ENCODE assay signal across 8 cellular contexts in the genomic region with DNA sequence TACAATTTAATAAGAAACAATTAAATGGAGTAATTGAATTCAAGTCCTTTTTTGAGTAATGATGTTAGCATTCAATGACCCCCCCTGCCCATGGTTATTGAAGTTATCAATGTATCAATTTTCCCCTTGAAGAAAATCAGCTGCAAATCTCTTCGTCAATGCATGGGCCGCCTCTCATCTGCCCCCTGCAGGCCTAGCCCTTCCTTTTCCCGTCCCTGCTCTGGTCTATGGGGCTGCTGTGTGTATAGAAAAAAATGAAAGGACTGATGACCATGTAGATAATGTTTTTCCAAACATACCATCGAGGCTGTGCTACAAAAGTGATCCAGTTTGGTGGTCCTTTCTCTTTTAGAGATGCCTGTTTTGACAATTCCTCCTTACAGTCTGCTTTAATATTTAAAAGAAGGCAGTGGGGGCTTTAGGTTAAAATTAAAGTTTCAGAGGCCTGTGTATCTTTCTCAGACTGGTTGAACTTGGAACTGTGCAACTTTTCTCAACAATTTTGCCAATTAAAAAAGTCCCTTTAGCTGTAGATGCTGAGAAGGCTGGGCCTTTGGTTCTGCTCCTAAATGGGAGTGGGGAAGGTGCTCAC.
DNase-seq lines count a peak whose midpoint lies in the region; ATAC-seq, FAIRE-seq and TF ChIP-seq lines count a peak whose summit lies in the region.

No MANE protein-coding gene starts in this region.

- TF ChIP-seq CTCF in A549 (IDR thresholded peaks at IDR 0.05) = peak; percentile 40
- TF ChIP-seq CTCF in upper lobe of right lung (IDR thresholded peaks at IDR 0.05) = peak; percentile 36

- TF ChIP-seq RAD21 in A549 (conservative IDR thresholded peaks at IDR 0.05 in 1 of 2, IDR thresholded peaks at IDR 0.05 in 1 of 2) = peak in 1 of 2 experiments; percentile 47; a peak in 2 of 5 replicates

- no peak overlapping the region for H3K4me2 ChIP-seq in A549

- no peak for TF ChIP-seq EP300 in A549 (IDR thresholded peaks at IDR 0.05)

- FAIRE-seq in A549 (lab: Jason Lieb, UNC) = no peak
- peak; percentile 84 for FAIRE-seq in GM18507 (lab: Jason Lieb, UNC)

- no peaks in the 10 kb centered on the region for H3K4me1 ChIP-seq in A549
- no peaks in the 10 kb centered on the region for H3K4me1 ChIP-seq in upper lobe of right lung

- intact Hi-C loops in upper lobe of right lung (cut with DNase I) = no loop called here

- DNase-seq in A549 (ENCODE audit: low read depth in 1 of 2, low spot score in 1 of 2) (peak; percentile 33 to 48), GM18507 (ENCODE audit: extremely low spot score, insufficient read length, low read depth) (no peak), UCSD-AML1 (lab: John Stamatoyannopoulos, UW; ENCODE audit: unreplicated experiment) (peak; percentile 30), globus pallidus (ENCODE audit: low spot score) (peak; percentile 72), upper lobe of right lung (no peak)

- no peaks in the 10 kb centered on the region for H3K36me3 ChIP-seq in upper lobe of right lung

- WGBS in A549 (ENCODE audit: missing lambda C conversion rate) = 15% methylated on average over 4 of the region's 4 CpGs

- H3K27ac ChIP-seq in A549 (no peak overlapping the region), upper lobe of right lung (no peak overlapping the region)

- H3K9me3 ChIP-seq in A549 (no peaks in the 10 kb centered on the region), upper lobe of right lung (no peaks in the 10 kb centered on the region)

- peak; percentile 68 to 86; a peak in 4 of 6 replicates for ATAC-seq in A549
- peak; percentile 51 for ATAC-seq in HG03442 (IDR thresholded peaks at IDR 0.05; ENCODE audit: unreplicated experiment)
- ATAC-seq in upper lobe of right lung = no peak
- ATAC-seq in GM21825 (IDR thresholded peaks at IDR 0.05; ENCODE audit: unreplicated experiment) = no peak
- no peak for ATAC-seq in HG02610 (IDR thresholded peaks at IDR 0.05; ENCODE audit: unreplicated experiment)

- TF ChIP-seq POLR2A in A549 (IDR thresholded peaks at IDR 0.05; ENCODE audit: low read length) = no peak

- POLR2A ChIA-PET in A549 (lab: Yijun Ruan, JAX) = no interaction called here

- H3K4me3 ChIP-seq in A549 (no peak overlapping the region), upper lobe of right lung (no peak overlapping the region)

- H3K27me3 ChIP-seq in upper lobe of right lung = peaks cover 21% of the 10 kb centered on the region

- CTCF ChIA-PET in A549 (lab: Yijun Ruan, JAX) = interaction anchor here (0.6 to 2.1 kb wide), 6 partner anchors 9 to 267 kb away, joined by 3 to 6 read pairs (median 3); no protein-coding TSS in a partner anchor

TF ChIP-seq in A549, 52 proteins besides CTCF, POLR2A, EP300 and RAD21:
- peak; percentile 31; the same call in 2 of the 3 replicates for TF ChIP-seq SMC3 (IDR thresholded peaks at IDR 0.05)
- TF ChIP-seq FOSL2 (IDR thresholded peaks at IDR 0.05) = no peak
- no peak for TF ChIP-seq FOSL2 (CRISPR knock-in tag; IDR thresholded peaks at IDR 0.05)

Comparison
In these comparisons a context has a peak if more than half of its experiments do, and no peak if none do; other contexts are left out.
1. ATAC-seq: peak in A549 (2 of 2) and HG03442 (single experiment); none in upper lobe of right lung (single experiment), GM21825 (single experiment) and HG02610 (single experiment).
2. DNase-seq: peak in A549 (2 of 2), UCSD-AML1 (single experiment) and globus pallidus (single experiment); none in GM18507 (single experiment) and upper lobe of right lung (single experiment).